Comparison of ENCODE assay signal across 19 cellular contexts in genomic region chr10:95706990-95707389, GRCh38.
"Had no signal": no experiment of that assay in that cellular context is flagged by ENCODE, and none has a peak within 500 bp of the region (broad histone marks: within the 10 kb centered on the region; RNA-seq: fewer than 3 reads in every experiment).

No MANE protein-coding gene starts in this region.

- H3K4me1 Mint-ChIP-seq: immature natural killer cell, nephron had no signal

- H3K27me3 ChIP-seq: dorsolateral prefrontal cortex, sigmoid colon, suprapubic skin, transverse colon had no signal

- H3K4me1 ChIP-seq: parathyroid adenoma, prostate gland, sigmoid colon, suprapubic skin, transverse colon had no signal

- H3K4me3 ChIP-seq: dorsolateral prefrontal cortex, lung, prostate gland, sigmoid colon, suprapubic skin, transverse colon had no signal

- H3K4me3 Mint-ChIP-seq: immature natural killer cell; memory B cell; nephron; stimulated activated memory B cell treated with anti-CD40 and anti-IgM and Interleukin-4, amounts not matched to agents 10 μg/mL and 1 μg/mL and 100 μg/mL, for 72 hours; stimulated activated naive CD8-positive, alpha-beta T cell treated with anti-CD3 and anti-CD28 coated beads, Interleukin-15, Interleukin-2, amounts not matched to agents 100 ng/mL and 50 ng/mL, for 24 hours had no signal

- H3K27ac ChIP-seq: dorsolateral prefrontal cortex, parathyroid adenoma, prostate gland, sigmoid colon, suprapubic skin, transverse colon had no signal

- H3K9me3 Mint-ChIP-seq: memory B cell; nephron; stimulated activated naive CD8-positive, alpha-beta T cell treated with anti-CD3 and anti-CD28 coated beads, Interleukin-15, Interleukin-2, amounts not matched to agents 100 ng/mL and 50 ng/mL, for 24 hours had no signal

- DNase-seq: dorsolateral prefrontal cortex; effector CD4-positive, alpha-beta T cell; hypothalamus; immature natural killer cell; islet precursor cell; sigmoid colon; stimulated activated CD4-positive, alpha-beta T cell treated with anti-CD3 and anti-CD28 coated beads, Interleukin-2, amount 100 ng/mL, for 24 hours; stimulated activated CD4-positive, alpha-beta T cell treated with anti-CD3 and anti-CD28 coated beads, Interleukin-4, amount 100 ng/mL, for 24 hours; transverse colon had no signal

- H3K27ac Mint-ChIP-seq: immature natural killer cell; memory B cell; nephron; stimulated activated memory B cell treated with anti-CD40 and anti-IgM and Interleukin-4, amounts not matched to agents 10 μg/mL and 1 μg/mL and 100 μg/mL, for 72 hours; stimulated activated naive CD8-positive, alpha-beta T cell treated with anti-CD3 and anti-CD28 coated beads, Interleukin-15, Interleukin-2, amounts not matched to agents 100 ng/mL and 50 ng/mL, for 24 hours had no signal

- H3K27me3 Mint-ChIP-seq: memory B cell; stimulated activated memory B cell treated with anti-CD40 and anti-IgM and Interleukin-4, amounts not matched to agents 10 μg/mL and 1 μg/mL and 100 μg/mL, for 72 hours; stimulated activated naive CD8-positive, alpha-beta T cell treated with anti-CD3 and anti-CD28 coated beads, Interleukin-15, Interleukin-2, amounts not matched to agents 100 ng/mL and 50 ng/mL, for 24 hours had no signal

- H3K9ac ChIP-seq: parathyroid adenoma had no signal

- ATAC-seq: stimulated activated memory B cell treated with anti-CD40 and anti-IgM and Interleukin-4, amounts not matched to agents 10 μg/mL and 1 μg/mL and 100 μg/mL, for 72 hours had no signal

- H3K9me3 ChIP-seq: prostate gland, sigmoid colon, suprapubic skin, transverse colon had no signal

- FAIRE-seq: colon, frontal cortex had no signal

- H3K36me3 ChIP-seq: prostate gland, sigmoid colon, suprapubic skin, transverse colon had no signal
